Comparison of ENCODE assay signal across 22 cellular contexts in the genomic region with DNA sequence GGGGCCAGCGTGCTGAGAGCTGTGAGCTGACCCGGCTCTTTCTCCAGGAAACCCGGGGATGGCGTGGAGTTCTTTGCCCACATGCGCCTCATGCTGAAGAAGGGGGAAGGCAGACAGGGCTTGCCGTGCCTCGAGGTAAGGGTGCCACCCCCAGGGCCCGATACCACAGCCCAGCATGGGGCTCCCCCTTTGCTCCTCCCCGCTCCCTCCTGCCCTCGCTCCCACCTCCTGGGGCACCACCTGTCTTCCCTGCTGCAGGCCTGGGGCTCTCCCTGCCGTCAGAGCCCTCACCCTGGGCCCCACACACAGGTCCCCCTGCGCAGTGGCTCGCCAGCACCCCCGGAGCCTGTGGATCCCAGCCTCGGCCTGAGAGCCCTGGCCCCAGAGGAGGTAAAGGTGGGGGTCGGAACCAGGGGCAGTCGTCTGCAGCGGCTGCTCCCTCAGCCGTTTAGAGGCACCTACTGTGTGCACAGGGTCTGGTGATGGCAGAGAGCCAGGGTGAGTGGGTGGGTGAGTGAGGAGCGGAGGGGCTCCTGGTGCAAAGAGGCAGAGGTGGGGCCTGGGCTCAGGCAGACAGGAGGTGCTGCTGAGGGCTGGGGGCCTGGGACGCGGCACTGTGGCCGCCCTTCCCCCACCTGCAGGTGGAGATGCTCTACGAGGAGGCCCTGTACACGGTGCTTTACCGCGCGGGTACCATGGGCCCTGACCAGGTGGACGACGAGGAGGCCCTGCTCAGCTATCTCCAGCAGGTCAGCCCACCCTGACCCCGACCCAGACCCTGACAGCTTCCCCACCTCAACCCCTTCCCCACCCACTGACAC.
"Had no signal": no experiment of that assay in that cellular context is flagged by ENCODE, and none has a peak within 500 bp of the region (broad histone marks: within the 10 kb centered on the region; RNA-seq: fewer than 3 reads in every experiment).

No MANE protein-coding gene starts in this region.

- ATAC-seq: heart right ventricle; left colon; left ventricle myocardium superior; stimulated activated naive B cell treated with anti-CD40 and anti-IgM and Interleukin-4, amounts not matched to agents 10 μg/mL and 1 μg/mL and 100 μg/mL, for 72 hours; stimulated activated naive CD8-positive, alpha-beta T cell treated with anti-CD3 and anti-CD28 coated beads, Interleukin-15, amount 100 ng/mL, for 72 hours; upper lobe of right lung had no signal

- H3K9me3 ChIP-seq: colonic mucosa, heart right ventricle, ovary, right atrium auricular region, sigmoid colon, testis, tibial nerve, upper lobe of right lung, vagina had no signal

- H3K27me3 ChIP-seq: ovary, testis had no signal

- DNase-seq: heart right ventricle; hypothalamus; kidney; left ventricle myocardium superior; mesenchymal stem cell; midbrain; naive B cell; ovary; sigmoid colon; stimulated activated CD4-positive, alpha-beta T cell treated with anti-CD3 and anti-CD28 coated beads, Interleukin-2, amount 100 ng/mL, for 24 hours; stimulated activated CD4-positive, alpha-beta T cell treated with anti-CD3 and anti-CD28 coated beads, Interleukin-4, amount 100 ng/mL, for 4 hours; stimulated activated naive B cell treated with anti-CD40 and anti-IgM and Interleukin-4, amounts not matched to agents 10 μg/mL and 1 μg/mL and 100 μg/mL, for 72 hours; testis; upper lobe of right lung had no signal

- H3K27ac ChIP-seq: colonic mucosa, heart right ventricle, ovary, right atrium auricular region, sigmoid colon, skin epidermis, testis, tibial nerve, upper lobe of right lung, vagina had no signal

- H3K36me3 ChIP-seq: colonic mucosa, heart right ventricle, ovary, right atrium auricular region, sigmoid colon, tibial nerve, upper lobe of right lung, vagina had no signal

- H3K4me3 ChIP-seq: colonic mucosa, heart right ventricle, lung, ovary, right atrium auricular region, sigmoid colon, skin epidermis, testis, tibial nerve, upper lobe of right lung, vagina had no signal
